ENCODE assay signal across 24 cellular contexts in genomic region chr4:38106886-38107514, GRCh38.
A peak's percentile ranks its signal among the peaks of the same experiment; 100 is the strongest.
DNase-seq lines count a peak whose midpoint lies in the region; ATAC-seq and TF ChIP-seq lines count a peak whose summit lies in the region.
"Had no signal": no experiment of that assay in that cellular context is flagged by ENCODE, and none has a peak within 500 bp of the region (broad histone marks: within the 10 kb centered on the region; RNA-seq: fewer than 3 reads in every experiment).

No MANE protein-coding gene starts in this region.

- no peaks in the 10 kb centered on the region for H3K27me3 Mint-ChIP-seq in T-helper 1 cell treated with Interleukin-12 subunit alpha and Interleukin-12 subunit beta and Interleukin-4 antibody, amounts not matched to agents 30 μg/mL and 1 μg/mL, for 36 hours (ENCODE audit: low read depth)
- H3K27me3 Mint-ChIP-seq: activated CD4-positive, alpha-beta memory T cell treated with anti-CD3 and anti-CD28 coated beads for 36 hours; B cell; stimulated activated naive B cell treated with anti-CD40 and anti-IgM and Interleukin-4, amounts not matched to agents 10 μg/mL and 1 μg/mL and 100 μg/mL, for 72 hours had no signal

- peaks cover 36% of the 10 kb centered on the region for H3K36me3 Mint-ChIP-seq in T-helper 1 cell treated with Interleukin-12 subunit alpha and Interleukin-12 subunit beta and Interleukin-4 antibody, amounts not matched to agents 30 μg/mL and 1 μg/mL, for 36 hours (ENCODE audit: low read depth)

- H3K4me1 Mint-ChIP-seq in T-helper 1 cell treated with Interleukin-12 subunit alpha and Interleukin-12 subunit beta and Interleukin-4 antibody, amounts not matched to agents 30 μg/mL and 1 μg/mL, for 36 hours (ENCODE audit: low read depth), result peaks cover 26% of the 10 kb centered on the region
- H3K4me1 Mint-ChIP-seq: B cell had no signal

- no peaks in the 10 kb centered on the region for H3K9me3 Mint-ChIP-seq in T-helper 1 cell treated with Interleukin-12 subunit alpha and Interleukin-12 subunit beta and Interleukin-4 antibody, amounts not matched to agents 30 μg/mL and 1 μg/mL, for 36 hours
- H3K9me3 Mint-ChIP-seq: activated CD4-positive, alpha-beta memory T cell treated with anti-CD3 and anti-CD28 coated beads for 36 hours; neural crest cell; stimulated activated naive B cell treated with anti-CD40 and anti-IgM and Interleukin-4, amounts not matched to agents 10 μg/mL and 1 μg/mL and 100 μg/mL, for 72 hours had no signal

- H3K4me3 Mint-ChIP-seq in T-helper 1 cell treated with Interleukin-12 subunit alpha and Interleukin-12 subunit beta and Interleukin-4 antibody, amounts not matched to agents 30 μg/mL and 1 μg/mL, for 36 hours, result no peak overlapping the region
- H3K4me3 Mint-ChIP-seq: activated CD4-positive, alpha-beta memory T cell treated with anti-CD3 and anti-CD28 coated beads for 36 hours; B cell; neural crest cell; stimulated activated naive B cell treated with anti-CD40 and anti-IgM and Interleukin-4, amounts not matched to agents 10 μg/mL and 1 μg/mL and 100 μg/mL, for 72 hours had no signal

- peak overlapping the region; percentile 36 for H3K27ac Mint-ChIP-seq in T-helper 1 cell treated with Interleukin-12 subunit alpha and Interleukin-12 subunit beta and Interleukin-4 antibody, amounts not matched to agents 30 μg/mL and 1 μg/mL, for 36 hours
- H3K27ac Mint-ChIP-seq: activated CD4-positive, alpha-beta memory T cell treated with anti-CD3 and anti-CD28 coated beads for 36 hours; B cell had no signal

- ATAC-seq in omental fat pad (ENCODE audit: low FRiP score), result peak; percentile 17
- ATAC-seq in HG02884 (IDR thresholded peaks at IDR 0.05; ENCODE audit: unreplicated experiment), result no peak
- ATAC-seq: stimulated activated naive B cell treated with anti-CD40 and anti-IgM and Interleukin-4, amounts not matched to agents 10 μg/mL and 1 μg/mL and 100 μg/mL, for 72 hours had no signal

- no peak for DNase-seq in T-helper 1 cell
- DNase-seq in NCI-H2029 treated with DMSO at 0.1 percent for 48 hours (lab: John Stamatoyannopoulos, UW), result peak; percentile 3
- peak; percentile 51 to 53 for DNase-seq in dermis microvascular lymphatic vessel endothelial cell (ENCODE audit: low read depth in 2 of 2)
- DNase-seq in omental fat pad (ENCODE audit: low spot score), result no peak
- DNase-seq in RKO (ENCODE audit: low spot score), result no peak
- no peak for DNase-seq in activated CD4-positive, alpha-beta T cell treated with anti-CD3 and anti-CD28 coated beads, Interleukin-2, amount 50 U/mL, for 1 hour
- DNase-seq: activated CD4-positive, alpha-beta memory T cell treated with anti-CD3 and anti-CD28 coated beads for 36 hours; activated naive CD4-positive, alpha-beta T cell; amniotic stem cell; COR-L47; DMS79 treated with DMSO at 0.1 percent for 48 hours; dorsolateral prefrontal cortex; head of caudate nucleus; NCI-H1417; NCI-H510A treated with DMSO at 0.1 percent for 48 hours; Peyer's patch; SK-N-SH; small intestine; stimulated activated CD4-positive, alpha-beta T cell treated with anti-CD3 and anti-CD28 coated beads, Interleukin-2, amount 100 ng/mL, for 24 hours; stimulated activated naive B cell treated with anti-CD40 and anti-IgM and Interleukin-4, amounts not matched to agents 10 μg/mL and 1 μg/mL and 100 μg/mL, for 72 hours had no signal

- TF ChIP-seq CTCF in omental fat pad (IDR thresholded peaks at IDR 0.05), result no peak

Comparison
In these comparisons a context has a peak if more than half of its experiments do, and no peak if none do; other contexts are left out.
1. DNase-seq: peak in NCI-H2029 treated with DMSO at 0.1 percent for 48 hours (single experiment) and dermis microvascular lymphatic vessel endothelial cell (2 of 2); none in T-helper 1 cell (0 of 5), omental fat pad (single experiment), RKO (single experiment) and activated CD4-positive, alpha-beta T cell treated with anti-CD3 and anti-CD28 coated beads, Interleukin-2, amount 50 U/mL, for 1 hour (single experiment).